In genomic region chr6:18386302-18386976, GRCh38 we compare ENCODE assay signal across 1 cellular context.
TF ChIP-seq lines count a peak whose summit lies in the region.

No MANE protein-coding gene starts in this region.

TF ChIP-seq in WTC11, 78 proteins besides CTCF, POLR2A, EP300 and RAD21 (continued from another document):
- TF ChIP-seq ZSCAN18 (CRISPR knock-in tag; IDR thresholded peaks at IDR 0.05) (no peak), ZNF317 (CRISPR knock-in tag; IDR thresholded peaks at IDR 0.05; ENCODE audit: borderline replicate concordance, low read depth) (no peak), ZNF121 (CRISPR knock-in tag; IDR thresholded peaks at IDR 0.05) (no peak), TEAD4 (CRISPR knock-in tag; IDR thresholded peaks at IDR 0.05) (no peak), RELA (CRISPR knock-in tag; IDR thresholded peaks at IDR 0.05; ENCODE audit: borderline replicate concordance) (no peak), PRDM15 (CRISPR knock-in tag; IDR thresholded peaks at IDR 0.05) (no peak), CREB1 (CRISPR knock-in tag; IDR thresholded peaks at IDR 0.05) (no peak), SP1 (CRISPR knock-in tag; conservative IDR thresholded peaks at IDR 0.05) (no peak)
- TF ChIP-seq, protein P1, sequence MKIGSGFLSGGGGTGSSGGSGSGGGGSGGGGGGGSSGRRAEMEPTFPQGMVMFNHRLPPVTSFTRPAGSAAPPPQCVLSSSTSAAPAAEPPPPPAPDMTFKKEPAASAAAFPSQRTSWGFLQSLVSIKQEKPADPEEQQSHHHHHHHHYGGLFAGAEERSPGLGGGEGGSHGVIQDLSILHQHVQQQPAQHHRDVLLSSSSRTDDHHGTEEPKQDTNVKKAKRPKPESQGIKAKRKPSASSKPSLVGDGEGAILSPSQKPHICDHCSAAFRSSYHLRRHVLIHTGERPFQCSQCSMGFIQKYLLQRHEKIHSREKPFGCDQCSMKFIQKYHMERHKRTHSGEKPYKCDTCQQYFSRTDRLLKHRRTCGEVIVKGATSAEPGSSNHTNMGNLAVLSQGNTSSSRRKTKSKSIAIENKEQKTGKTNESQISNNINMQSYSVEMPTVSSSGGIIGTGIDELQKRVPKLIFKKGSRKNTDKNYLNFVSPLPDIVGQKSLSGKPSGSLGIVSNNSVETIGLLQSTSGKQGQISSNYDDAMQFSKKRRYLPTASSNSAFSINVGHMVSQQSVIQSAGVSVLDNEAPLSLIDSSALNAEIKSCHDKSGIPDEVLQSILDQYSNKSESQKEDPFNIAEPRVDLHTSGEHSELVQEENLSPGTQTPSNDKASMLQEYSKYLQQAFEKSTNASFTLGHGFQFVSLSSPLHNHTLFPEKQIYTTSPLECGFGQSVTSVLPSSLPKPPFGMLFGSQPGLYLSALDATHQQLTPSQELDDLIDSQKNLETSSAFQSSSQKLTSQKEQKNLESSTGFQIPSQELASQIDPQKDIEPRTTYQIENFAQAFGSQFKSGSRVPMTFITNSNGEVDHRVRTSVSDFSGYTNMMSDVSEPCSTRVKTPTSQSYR (CRISPR knock-in tag; IDR thresholded peaks at IDR 0.05), result no peak
- TF ChIP-seq, protein P2, sequence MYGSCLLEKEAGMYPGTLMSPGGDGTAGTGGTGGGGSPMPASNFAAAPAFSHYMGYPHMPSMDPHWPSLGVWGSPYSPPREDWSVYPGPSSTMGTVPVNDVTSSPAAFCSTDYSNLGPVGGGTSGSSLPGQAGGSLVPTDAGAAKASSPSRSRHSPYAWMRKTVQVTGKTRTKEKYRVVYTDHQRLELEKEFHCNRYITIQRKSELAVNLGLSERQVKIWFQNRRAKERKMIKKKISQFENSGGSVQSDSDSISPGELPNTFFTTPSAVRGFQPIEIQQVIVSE (CRISPR knock-in tag; IDR thresholded peaks at IDR 0.05; ENCODE audit: borderline replicate concordance), result no peak
- TF ChIP-seq, protein P3, sequence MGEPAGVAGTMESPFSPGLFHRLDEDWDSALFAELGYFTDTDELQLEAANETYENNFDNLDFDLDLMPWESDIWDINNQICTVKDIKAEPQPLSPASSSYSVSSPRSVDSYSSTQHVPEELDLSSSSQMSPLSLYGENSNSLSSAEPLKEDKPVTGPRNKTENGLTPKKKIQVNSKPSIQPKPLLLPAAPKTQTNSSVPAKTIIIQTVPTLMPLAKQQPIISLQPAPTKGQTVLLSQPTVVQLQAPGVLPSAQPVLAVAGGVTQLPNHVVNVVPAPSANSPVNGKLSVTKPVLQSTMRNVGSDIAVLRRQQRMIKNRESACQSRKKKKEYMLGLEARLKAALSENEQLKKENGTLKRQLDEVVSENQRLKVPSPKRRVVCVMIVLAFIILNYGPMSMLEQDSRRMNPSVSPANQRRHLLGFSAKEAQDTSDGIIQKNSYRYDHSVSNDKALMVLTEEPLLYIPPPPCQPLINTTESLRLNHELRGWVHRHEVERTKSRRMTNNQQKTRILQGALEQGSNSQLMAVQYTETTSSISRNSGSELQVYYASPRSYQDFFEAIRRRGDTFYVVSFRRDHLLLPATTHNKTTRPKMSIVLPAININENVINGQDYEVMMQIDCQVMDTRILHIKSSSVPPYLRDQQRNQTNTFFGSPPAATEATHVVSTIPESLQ (CRISPR knock-in tag; IDR thresholded peaks at IDR 0.05), result no peak
- TF ChIP-seq, protein P4, sequence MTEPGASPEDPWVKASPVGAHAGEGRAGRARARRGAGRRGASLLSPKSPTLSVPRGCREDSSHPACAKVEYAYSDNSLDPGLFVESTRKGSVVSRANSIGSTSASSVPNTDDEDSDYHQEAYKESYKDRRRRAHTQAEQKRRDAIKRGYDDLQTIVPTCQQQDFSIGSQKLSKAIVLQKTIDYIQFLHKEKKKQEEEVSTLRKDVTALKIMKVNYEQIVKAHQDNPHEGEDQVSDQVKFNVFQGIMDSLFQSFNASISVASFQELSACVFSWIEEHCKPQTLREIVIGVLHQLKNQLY (CRISPR knock-in tag; IDR thresholded peaks at IDR 0.05), result no peak
- TF ChIP-seq, protein P5, sequence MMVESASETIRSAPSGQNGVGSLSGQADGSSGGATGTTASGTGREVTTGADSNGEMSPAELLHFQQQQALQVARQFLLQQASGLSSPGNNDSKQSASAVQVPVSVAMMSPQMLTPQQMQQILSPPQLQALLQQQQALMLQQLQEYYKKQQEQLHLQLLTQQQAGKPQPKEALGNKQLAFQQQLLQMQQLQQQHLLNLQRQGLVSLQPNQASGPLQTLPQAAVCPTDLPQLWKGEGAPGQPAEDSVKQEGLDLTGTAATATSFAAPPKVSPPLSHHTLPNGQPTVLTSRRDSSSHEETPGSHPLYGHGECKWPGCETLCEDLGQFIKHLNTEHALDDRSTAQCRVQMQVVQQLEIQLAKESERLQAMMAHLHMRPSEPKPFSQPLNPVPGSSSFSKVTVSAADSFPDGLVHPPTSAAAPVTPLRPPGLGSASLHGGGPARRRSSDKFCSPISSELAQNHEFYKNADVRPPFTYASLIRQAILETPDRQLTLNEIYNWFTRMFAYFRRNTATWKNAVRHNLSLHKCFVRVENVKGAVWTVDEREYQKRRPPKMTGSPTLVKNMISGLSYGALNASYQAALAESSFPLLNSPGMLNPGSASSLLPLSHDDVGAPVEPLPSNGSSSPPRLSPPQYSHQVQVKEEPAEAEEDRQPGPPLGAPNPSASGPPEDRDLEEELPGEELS (CRISPR knock-in tag; IDR thresholded peaks at IDR 0.05), result no peak
